1 cellular context compared by ENCODE assay signal in the genomic region with DNA sequence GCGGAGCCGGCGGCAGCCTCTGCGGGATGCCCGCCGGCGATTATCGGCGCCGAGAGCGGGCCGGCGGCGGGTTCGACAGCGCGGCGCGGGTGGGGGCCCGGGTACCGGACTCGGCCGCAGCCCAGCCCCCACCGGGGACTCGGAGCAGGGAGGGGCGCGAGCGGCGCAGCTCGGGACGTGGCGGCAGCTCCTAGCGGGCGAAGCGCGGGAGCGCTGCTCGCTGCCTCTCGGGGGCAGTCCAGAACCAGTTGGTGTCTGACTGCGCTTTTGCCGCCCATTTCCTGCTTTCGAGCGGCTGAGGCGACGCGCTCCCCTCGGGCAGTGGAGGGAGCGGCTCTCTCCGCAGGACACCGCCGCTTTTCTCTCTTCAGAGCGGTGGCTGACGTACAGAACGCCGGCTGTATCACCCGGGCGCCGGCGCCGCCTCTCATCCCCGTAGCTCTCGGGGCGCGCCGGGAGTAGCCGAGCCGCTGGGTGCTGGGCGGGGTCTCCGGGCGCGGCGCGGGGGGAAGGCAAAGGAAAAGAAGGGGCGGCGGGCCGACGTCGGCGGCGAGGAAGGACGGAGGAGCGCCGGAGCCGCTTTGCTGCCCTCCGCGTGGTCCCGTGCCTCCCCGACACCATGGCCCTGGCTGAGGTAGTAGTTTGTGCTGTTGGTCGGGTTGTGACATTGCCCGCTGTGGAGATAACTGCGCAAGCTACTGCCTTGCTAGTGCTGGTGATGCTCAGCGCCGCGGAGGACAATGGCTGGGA.
A peak's percentile ranks its signal among the peaks of the same experiment; 100 is the strongest.
TF ChIP-seq lines count a peak whose summit lies in the region.

No MANE protein-coding gene starts in this region.

TF ChIP-seq in A549, 52 proteins besides CTCF, POLR2A, EP300 and RAD21 (continued from another document):
- TF ChIP-seq MAZ (IDR thresholded peaks at IDR 0.05; ENCODE audit: borderline replicate concordance, low read depth, low read length): peak; percentile 67; the same call in 1 of the 2 replicates
- no peak for TF ChIP-seq RCOR1 (IDR thresholded peaks at IDR 0.05; ENCODE audit: low read depth, low read length)
- TF ChIP-seq, protein P1, sequence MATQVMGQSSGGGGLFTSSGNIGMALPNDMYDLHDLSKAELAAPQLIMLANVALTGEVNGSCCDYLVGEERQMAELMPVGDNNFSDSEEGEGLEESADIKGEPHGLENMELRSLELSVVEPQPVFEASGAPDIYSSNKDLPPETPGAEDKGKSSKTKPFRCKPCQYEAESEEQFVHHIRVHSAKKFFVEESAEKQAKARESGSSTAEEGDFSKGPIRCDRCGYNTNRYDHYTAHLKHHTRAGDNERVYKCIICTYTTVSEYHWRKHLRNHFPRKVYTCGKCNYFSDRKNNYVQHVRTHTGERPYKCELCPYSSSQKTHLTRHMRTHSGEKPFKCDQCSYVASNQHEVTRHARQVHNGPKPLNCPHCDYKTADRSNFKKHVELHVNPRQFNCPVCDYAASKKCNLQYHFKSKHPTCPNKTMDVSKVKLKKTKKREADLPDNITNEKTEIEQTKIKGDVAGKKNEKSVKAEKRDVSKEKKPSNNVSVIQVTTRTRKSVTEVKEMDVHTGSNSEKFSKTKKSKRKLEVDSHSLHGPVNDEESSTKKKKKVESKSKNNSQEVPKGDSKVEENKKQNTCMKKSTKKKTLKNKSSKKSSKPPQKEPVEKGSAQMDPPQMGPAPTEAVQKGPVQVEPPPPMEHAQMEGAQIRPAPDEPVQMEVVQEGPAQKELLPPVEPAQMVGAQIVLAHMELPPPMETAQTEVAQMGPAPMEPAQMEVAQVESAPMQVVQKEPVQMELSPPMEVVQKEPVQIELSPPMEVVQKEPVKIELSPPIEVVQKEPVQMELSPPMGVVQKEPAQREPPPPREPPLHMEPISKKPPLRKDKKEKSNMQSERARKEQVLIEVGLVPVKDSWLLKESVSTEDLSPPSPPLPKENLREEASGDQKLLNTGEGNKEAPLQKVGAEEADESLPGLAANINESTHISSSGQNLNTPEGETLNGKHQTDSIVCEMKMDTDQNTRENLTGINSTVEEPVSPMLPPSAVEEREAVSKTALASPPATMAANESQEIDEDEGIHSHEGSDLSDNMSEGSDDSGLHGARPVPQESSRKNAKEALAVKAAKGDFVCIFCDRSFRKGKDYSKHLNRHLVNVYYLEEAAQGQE (IDR thresholded peaks at IDR 0.05): no peak
- peak; percentile 57 for TF ChIP-seq SMC3 (IDR thresholded peaks at IDR 0.05)
- no peak for TF ChIP-seq JUNB (IDR thresholded peaks at IDR 0.05)
- TF ChIP-seq JUN (IDR thresholded peaks at IDR 0.05): peak; percentile 32 to 96
- TF ChIP-seq KDM1A (IDR thresholded peaks at IDR 0.05; ENCODE audit: low read depth): no peak
- TF ChIP-seq SREBF2 (IDR thresholded peaks at IDR 0.05): no peak
- TF ChIP-seq FOXS1 (CRISPR knock-in tag; IDR thresholded peaks at IDR 0.05): no peak
- TF ChIP-seq HOXB13 (CRISPR knock-in tag; IDR thresholded peaks at IDR 0.05; ENCODE audit: low read depth): 0 out of 2 replicates have a peak, but pooled peaks have one; percentile 12
